In genomic region chrX:124335598-124335997, GRCh38 we compare ENCODE assay signal across 23 cellular contexts. TPM values are rescaled to one million over a fixed set of nuclear protein-coding genes. Genes with fewer than 3 reads are reported as not detected.
DNase-seq lines count a peak whose midpoint lies in the region; ATAC-seq, FAIRE-seq and TF ChIP-seq lines count a peak whose summit lies in the region.
"Had no signal": no experiment of that assay in that cellular context is flagged by ENCODE, and none has a peak within 500 bp of the region (broad histone marks: within the 10 kb centered on the region; RNA-seq: fewer than 3 reads in every experiment).

No MANE protein-coding gene starts in this region.

- no peaks in the 10 kb centered on the region for H3K4me1 ChIP-seq in tibial nerve

- intact Hi-C loops in natural killer cell (cut with micrococcal nuclease) = loop anchor here (5.0 kb wide), 1 partner anchor 68 kb away; no protein-coding TSS in a partner anchor

- CTCF ChIA-PET in T-cell (lab: Charles Lee) = no interaction called here

- TF ChIP-seq EP300 in tibial nerve (IDR thresholded peaks at IDR 0.05) = no peak

- H3K9me3 Mint-ChIP-seq in natural killer cell treated with Interleukin-12 subunit alpha and Interleukin-12 subunit beta and Interleukin-15 and Interleukin-18, amount 100 ng/mL, for 72 hours = no peaks in the 10 kb centered on the region
- H3K9me3 Mint-ChIP-seq in natural killer cell = no peaks in the 10 kb centered on the region
- H3K9me3 Mint-ChIP-seq in T-cell = no peaks in the 10 kb centered on the region
- H3K9me3 Mint-ChIP-seq: GM23338 had no signal

- no peak for TF ChIP-seq POLR2A in tibial nerve (IDR thresholded peaks at IDR 0.05)

- no peaks in the 10 kb centered on the region for H3K36me3 Mint-ChIP-seq in natural killer cell treated with Interleukin-12 subunit alpha and Interleukin-12 subunit beta and Interleukin-15 and Interleukin-18, amount 100 ng/mL, for 72 hours
- H3K36me3 Mint-ChIP-seq in natural killer cell (no peaks in the 10 kb centered on the region), T-cell (no peaks in the 10 kb centered on the region)

- no peak overlapping the region for H3K27ac ChIP-seq in tibial nerve
- H3K27ac ChIP-seq: BLaER1, KMS-11, PC-9, RWPE1 had no signal

- peak overlapping the region in 1 of 2 donors; percentile 5 for H3K27ac Mint-ChIP-seq in natural killer cell treated with Interleukin-12 subunit alpha and Interleukin-12 subunit beta and Interleukin-15 and Interleukin-18, amount 100 ng/mL, for 72 hours
- peak overlapping the region in 1 of 2 donors; percentile 65 for H3K27ac Mint-ChIP-seq in natural killer cell
- peak overlapping the region; percentile 1 for H3K27ac Mint-ChIP-seq in T-cell
- H3K27ac Mint-ChIP-seq: GM23338 had no signal

- 51 to 67% methylated on average over 1 of the region's 1 CpG for WGBS in tibial nerve, 2 donors

- H3K27me3 ChIP-seq in tibial nerve = no peaks in the 10 kb centered on the region
- H3K27me3 ChIP-seq: MG63 had no signal

- H3K27me3 Mint-ChIP-seq in natural killer cell treated with Interleukin-12 subunit alpha and Interleukin-12 subunit beta and Interleukin-15 and Interleukin-18, amount 100 ng/mL, for 72 hours = peaks cover 0 to 2% of the 10 kb centered on the region in 2 donors
- peaks cover 0 to 8% of the 10 kb centered on the region in 2 donors for H3K27me3 Mint-ChIP-seq in natural killer cell (ENCODE audit: low read depth in 2 of 2)
- no peaks in the 10 kb centered on the region for H3K27me3 Mint-ChIP-seq in T-cell

- peaks cover 14 to 18% of the 10 kb centered on the region in 2 donors for H3K4me1 Mint-ChIP-seq in natural killer cell treated with Interleukin-12 subunit alpha and Interleukin-12 subunit beta and Interleukin-15 and Interleukin-18, amount 100 ng/mL, for 72 hours (ENCODE audit: low read depth in 2 of 2)
- peaks cover 13 to 18% of the 10 kb centered on the region in 2 donors for H3K4me1 Mint-ChIP-seq in natural killer cell
- peaks cover 15 to 21% (median 18%) of the 10 kb centered on the region in 3 donors for H3K4me1 Mint-ChIP-seq in T-cell
- H3K4me1 Mint-ChIP-seq: GM23338 had no signal

- no peak for DNase-seq in natural killer cell treated with Interleukin-12 subunit alpha and Interleukin-12 subunit beta and Interleukin-15 and Interleukin-18, amount 100 ng/mL, for 72 hours (ENCODE audit: low spot score)
- DNase-seq in natural killer cell (no peak), GM19239 (ENCODE audit: insufficient read length, low spot score) (no peak), T-cell (no peak), HT-29 (ENCODE audit: low spot score) (no peak), tibial nerve (ENCODE audit: low spot score in 2 of 2) (no peak)
- DNase-seq: DMS79, HCEC 1CT, MG63, NCI-H1092 treated with DMSO at 0.1 percent for 48 hours, NCI-H146, NCI-H2029 treated with DMSO at 0.1 percent for 48 hours, NCI-H2171, NCI-H526, PC-9, SIG-M5 had no signal

- no peak for TF ChIP-seq CTCF in natural killer cell (IDR thresholded peaks at IDR 0.05)
- TF ChIP-seq CTCF in tibial nerve (IDR thresholded peaks at IDR 0.05) = no peak

- H3K9me3 ChIP-seq in tibial nerve = no peaks in the 10 kb centered on the region
- H3K9me3 ChIP-seq: MG63 had no signal

- peak; percentile 86 for FAIRE-seq in GM19239 (lab: Jason Lieb, UNC)
- FAIRE-seq: HepG2 had no signal

- POLR2A ChIA-PET in T-cell (lab: Charles Lee) = no interaction called here

- H3K4me3 ChIP-seq in tibial nerve = no peak overlapping the region
- H3K4me3 ChIP-seq: BLaER1, GM23338, MG63, PC-9 had no signal

- ATAC-seq in natural killer cell treated with Interleukin-12 subunit alpha and Interleukin-12 subunit beta and Interleukin-15 and Interleukin-18, amount 100 ng/mL, for 72 hours = no peak
- ATAC-seq in natural killer cell (no peak), T-cell (replicated peaks in 1 of 4) (no peak), GM21576 (IDR thresholded peaks at IDR 0.05; ENCODE audit: unreplicated experiment) (no peak)
- ATAC-seq: GM23338, HepG2, SK-N-SH treated with all-trans-retinoic acid at 6 μM for 48 hours had no signal

- no peaks in the 10 kb centered on the region for H3K36me3 ChIP-seq in tibial nerve
- H3K36me3 ChIP-seq: BLaER1, MG63 had no signal

- peak overlapping the region; percentile 35 for H3K4me3 Mint-ChIP-seq in natural killer cell treated with Interleukin-12 subunit alpha and Interleukin-12 subunit beta and Interleukin-15 and Interleukin-18, amount 100 ng/mL, for 72 hours
- no peak overlapping the region for H3K4me3 Mint-ChIP-seq in natural killer cell
- no peak overlapping the region for H3K4me3 Mint-ChIP-seq in T-cell
- H3K4me3 Mint-ChIP-seq: GM23338 had no signal

RNA-seq across cellular contexts. Expression of gene TEX13D, which starts 3.1 kb away (rescaled TPM):
- total RNA-seq in natural killer cell treated with Interleukin-12 subunit alpha and Interleukin-12 subunit beta and Interleukin-15 and Interleukin-18, amount 100 ng/mL, for 72 hours = 1 to 10 TPM in 1 of 2 donors, not detected in 1; 1.6 TPM
- under 1 TPM in 1 of 3 donors, not detected in 2; 0.32 TPM for total RNA-seq in natural killer cell
- not detected for total RNA-seq in T-cell
- total RNA-seq in HT-29 (2014; rRNA removed; shearing (Covaris generic)) = not detected in 2 replicates
- total RNA-seq in tibial nerve = not detected
- total RNA-seq: GM23338, HepG2, PC-9 had no signal

RNA-seq across cellular contexts. Expression of gene SH2D1A, which starts 10.8 kb away (rescaled TPM):
- 10 to 100 TPM; 76.1 to 76.7 TPM for total RNA-seq in natural killer cell treated with Interleukin-12 subunit alpha and Interleukin-12 subunit beta and Interleukin-15 and Interleukin-18, amount 100 ng/mL, for 72 hours
- 10 to 100 TPM; 58.4 to 73.6 (median 62.2) TPM for total RNA-seq in natural killer cell
- total RNA-seq in T-cell = 10 to 100 TPM; 32.1 to 43.8 (median 39.0) TPM
- total RNA-seq in HT-29 (2014; rRNA removed; shearing (Covaris generic)) = not detected in 2 replicates
- total RNA-seq in tibial nerve = 1 to 10 TPM in 1 of 4 donors, under 1 TPM in 1, not detected in 2; 0.60 to 4.2 TPM
- total RNA-seq: GM23338, HepG2, PC-9 had no signal

Comparison
In these comparisons a context has a peak if more than half of its experiments do, and no peak if none do; other contexts are left out.
1. RNA of gene SH2D1A, which starts 10.8 kb away (total RNA-seq): 76.1 to 76.7 TPM in natural killer cell treated with Interleukin-12 subunit alpha and Interleukin-12 subunit beta and Interleukin-15 and Interleukin-18, amount 100 ng/mL, for 72 hours, 58.4 to 73.6 TPM in natural killer cell and 32.1 to 43.8 TPM in T-cell; 0.60 to 4.2 TPM in tibial nerve and not detected in HT-29; every median in the first group is over 4 times any median in the second.